27 cellular contexts compared by ENCODE assay signal in genomic region chr3:166783206-166783605, GRCh38.
"Had no signal": no experiment of that assay in that cellular context is flagged by ENCODE, and none has a peak within 500 bp of the region (broad histone marks: within the 10 kb centered on the region; RNA-seq: fewer than 3 reads in every experiment).

No MANE protein-coding gene starts in this region.

- H3K9me3 ChIP-seq: SJCRH30 had no signal

- H3K4me3 Mint-ChIP-seq: IgD-negative memory B cell had no signal

- H3K27me3 ChIP-seq: SJCRH30 had no signal

- ATAC-seq: K562, Panc1, PC-3, Right ventricle myocardium inferior, SK-N-SH treated with all-trans-retinoic acid at 6 μM for 48 hours had no signal

- H3K9ac ChIP-seq: KMS-11 had no signal

- H3K27ac Mint-ChIP-seq: IgD-negative memory B cell had no signal

- H3K36me3 Mint-ChIP-seq: IgD-negative memory B cell had no signal

- H3K4me3 ChIP-seq: K562, SJCRH30 had no signal

- H3K4me1 Mint-ChIP-seq: IgD-negative memory B cell had no signal

- H3K4me2 ChIP-seq: KMS-11 had no signal

- H3K27ac ChIP-seq: HL-60, KMS-11, SJCRH30 had no signal

- H3K27me3 Mint-ChIP-seq: IgD-negative memory B cell had no signal

- H3K4me1 ChIP-seq: SJCRH30 had no signal

- H3K36me3 ChIP-seq: SJCRH30 had no signal

- DNase-seq: Kasumi-1; MV-4-11; NCI-H1048; NCI-H1105; NCI-H1417; NCI-H1436 treated with DMSO at 0.1 percent for 48 hours; NCI-H1694; NCI-H187 treated with DMSO at 0.1 percent for 48 hours; NCI-H2029 treated with DMSO at 0.1 percent for 48 hours; NCI-H2171; NCI-H226; NCI-H446; NCI-H510A; NCI-H524 treated with DMSO at 0.1 percent for 48 hours; NCI-H69; NCI-H774; NK-92 treated with Interleukin-12 subunit alpha and Interleukin-12 subunit beta, amount 100 ng/mL, for 24 hours; PC-3; SHP77 treated with DMSO at 0.1 percent for 48 hours; SJCRH30 had no signal
